ENCODE assay signal across 32 cellular contexts in the genomic region with DNA sequence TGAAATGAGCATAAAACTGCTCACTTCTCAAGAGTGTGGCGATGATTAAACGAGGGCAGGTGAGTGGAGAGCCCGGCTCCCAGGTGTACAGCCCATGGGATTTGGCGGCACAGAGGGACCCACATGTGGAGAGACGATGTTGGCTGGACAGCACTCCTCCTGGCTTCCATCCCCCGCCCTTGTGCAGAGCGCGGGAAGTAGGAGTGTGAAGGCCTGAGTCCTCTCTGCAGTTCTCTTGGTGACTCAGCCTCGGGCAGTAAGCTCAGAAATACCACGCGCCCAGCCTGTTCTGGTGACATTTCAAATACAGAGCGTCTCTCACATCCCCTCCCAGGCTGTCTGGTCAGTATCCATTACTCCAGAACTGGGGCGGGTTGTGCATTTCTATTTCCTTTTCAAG.
"Had no signal": no experiment of that assay in that cellular context is flagged by ENCODE, and none has a peak within 500 bp of the region (broad histone marks: within the 10 kb centered on the region; RNA-seq: fewer than 3 reads in every experiment).

No MANE protein-coding gene starts in this region.

- ATAC-seq: activated CD4-positive, CD25-positive, alpha-beta regulatory T cell treated with anti-CD3 and anti-CD28 coated beads, Interleukin-2, amount 50 U/mL, for 24 hours; activated CD8-positive, alpha-beta memory T cell treated with anti-CD3 and anti-CD28 coated beads, Interleukin-2, amount 10 ng/mL, durations not matched to agents 7 days and 5 days; effector memory CD8-positive, alpha-beta T cell; gastroesophageal sphincter; left lobe of liver; lower lobe of right lung; mucosa of descending colon; stimulated activated effector memory CD8-positive, alpha-beta T cell treated with anti-CD3 and anti-CD28 coated beads, Interleukin-12 subunit alpha, Interleukin-12 subunit beta, amount 100 ng/mL, for 72 hours had no signal

- H3K36me3 ChIP-seq: colonic mucosa, esophagus squamous epithelium, gastroesophageal sphincter, lower lobe of right lung, right lobe of liver, stomach, suprapubic skin, tibial nerve, vagina had no signal

- H3K4me3 ChIP-seq: colonic mucosa, dorsolateral prefrontal cortex, esophagus squamous epithelium, gastroesophageal sphincter, lower lobe of right lung, mucosa of descending colon, right lobe of liver, skin epidermis, stomach, suprapubic skin, tibial nerve, vagina had no signal

- H3K9me3 ChIP-seq: colonic mucosa, esophagus squamous epithelium, gastroesophageal sphincter, lower lobe of right lung, mucosa of descending colon, right lobe of liver, stomach, suprapubic skin, tibial nerve, vagina had no signal

- DNase-seq: activated CD4-positive, alpha-beta memory T cell treated with anti-CD3 and anti-CD28 coated beads, Interleukin-2, amount 10 ng/mL, durations not matched to agents 7 days and 5 days; activated CD4-positive, alpha-beta T cell treated with anti-CD3 and anti-CD28 coated beads, Interleukin-2, amount 10 ng/mL, durations not matched to agents 24 days and 14 days; activated CD8-positive, alpha-beta memory T cell treated with anti-CD3 and anti-CD28 coated beads, Interleukin-2, amount 10 ng/mL, durations not matched to agents 7 days and 5 days; activated effector memory CD4-positive, alpha-beta T cell treated with anti-CD3 and anti-CD28 coated beads, Interleukin-2, amount 50 U/mL, for 16 hours; activated naive CD4-positive, alpha-beta T cell treated with anti-CD3 and anti-CD28 coated beads, Interleukin-2, amount 10 ng/mL, durations not matched to agents 7 days and 5 days; activated T-cell treated with anti-CD3 and anti-CD28 coated beads for 4 hours; amygdala; colonic mucosa; dorsolateral prefrontal cortex; effector memory CD8-positive, alpha-beta T cell; esophagus squamous epithelium; head of caudate nucleus; lower lobe of right lung; mesendoderm; mucosa of descending colon; nephron progenitor cell; occipital lobe; right lobe of liver; stimulated activated CD4-positive, alpha-beta T cell treated with anti-CD3 and anti-CD28 coated beads, Interleukin-2, amount 100 ng/mL, for 24 hours; stomach had no signal

- H3K27me3 ChIP-seq: colonic mucosa, right lobe of liver, tibial nerve, vagina had no signal

- H3K4me1 ChIP-seq: colonic mucosa, esophagus squamous epithelium, gastroesophageal sphincter, lower lobe of right lung, right lobe of liver, stomach, suprapubic skin, tibial nerve, vagina had no signal

- FAIRE-seq: bronchial epithelial cell, endothelial cell of umbilical vein, islet of Langerhans had no signal

- H3K27ac ChIP-seq: colonic mucosa, dorsolateral prefrontal cortex, esophagus squamous epithelium, gastroesophageal sphincter, lower lobe of right lung, right lobe of liver, skin epidermis, stomach, suprapubic skin, tibial nerve, vagina, VCaP had no signal
